8 cellular contexts compared by ENCODE assay signal in the genomic region with DNA sequence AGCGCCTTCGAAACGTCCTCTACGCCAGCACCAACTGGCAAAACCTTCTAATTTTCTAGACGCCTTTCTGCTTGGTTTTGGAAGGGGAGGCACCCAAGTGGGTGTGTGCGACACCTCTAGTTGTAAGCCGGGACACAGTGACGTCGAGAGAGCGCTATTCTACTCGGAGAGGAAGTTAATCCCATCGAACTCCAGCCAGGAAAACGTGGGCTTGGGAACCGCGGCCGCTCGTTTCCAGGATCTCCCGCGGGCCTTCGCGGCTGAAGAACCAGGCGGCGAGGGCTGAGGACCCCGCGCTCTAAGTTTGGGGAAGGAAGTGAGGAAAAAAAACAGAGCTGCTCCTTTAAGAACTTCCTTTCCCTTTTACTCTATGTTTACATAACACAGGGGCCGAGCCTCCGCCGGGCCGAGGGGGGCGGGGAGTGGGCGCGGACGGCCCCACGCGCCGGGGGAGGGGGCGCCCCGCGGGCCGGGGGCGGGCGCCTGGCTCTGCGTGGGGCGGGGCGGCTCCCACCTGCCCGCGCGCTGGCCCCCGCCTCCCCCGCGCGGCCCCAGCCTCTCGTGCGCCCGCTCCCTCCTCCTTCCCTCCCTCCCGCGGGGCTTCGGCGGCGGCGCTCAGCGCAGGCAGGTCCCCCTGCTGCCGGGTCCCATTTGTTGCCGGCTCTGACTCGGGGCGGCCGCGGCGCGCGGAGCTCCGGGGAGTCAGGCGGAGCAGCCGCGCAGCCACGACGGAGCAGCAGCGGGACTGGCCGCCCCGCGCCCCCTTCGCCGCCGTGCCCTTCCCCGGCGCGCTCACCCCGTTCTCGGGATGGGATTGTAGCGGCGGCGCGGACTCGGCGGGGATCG. TPM values are rescaled to one million over a fixed set of nuclear protein-coding genes. Genes with fewer than 3 reads are reported as not detected.
DNase-seq lines count a peak whose midpoint lies in the region; ATAC-seq and TF ChIP-seq lines count a peak whose summit lies in the region.

A gene with protein sequence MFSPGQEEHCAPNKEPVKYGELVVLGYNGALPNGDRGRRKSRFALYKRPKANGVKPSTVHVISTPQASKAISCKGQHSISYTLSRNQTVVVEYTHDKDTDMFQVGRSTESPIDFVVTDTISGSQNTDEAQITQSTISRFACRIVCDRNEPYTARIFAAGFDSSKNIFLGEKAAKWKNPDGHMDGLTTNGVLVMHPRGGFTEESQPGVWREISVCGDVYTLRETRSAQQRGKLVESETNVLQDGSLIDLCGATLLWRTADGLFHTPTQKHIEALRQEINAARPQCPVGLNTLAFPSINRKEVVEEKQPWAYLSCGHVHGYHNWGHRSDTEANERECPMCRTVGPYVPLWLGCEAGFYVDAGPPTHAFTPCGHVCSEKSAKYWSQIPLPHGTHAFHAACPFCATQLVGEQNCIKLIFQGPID (plus strand): TSS at position 647 of the 846 bp plus-strand sequence. CDS start 250 bp downstream, outside the sequence.

- TF ChIP-seq POLR2A in GM18505 (IDR thresholded peaks at IDR 0.05; ENCODE audit: borderline replicate concordance, extremely low read depth, insufficient read depth, insufficient read length) (no peak), spleen (IDR thresholded peaks at IDR 0.05) (peak in 2 of 3 donors; percentile 52 to 69)

- peak; percentile 82 for DNase-seq in NCI-H2171 treated with DMSO at 0.1 percent for 48 hours (lab: John Stamatoyannopoulos, UW)
- peak; percentile 29 to 70 (median 54) for DNase-seq in activated CD4-positive, CD25-positive, alpha-beta regulatory T cell (lab: John Stamatoyannopoulos, UW)
- DNase-seq in cardiac fibroblast (ENCODE audit: low read depth in 2 of 2), result peak; percentile 68 to 88
- DNase-seq in iris pigment epithelial cell (ENCODE audit: low read depth), result peak; percentile 80
- DNase-seq in spleen, result peak; percentile 98
- DNase-seq in NK-92 treated with Interleukin-12 subunit alpha and Interleukin-12 subunit beta, amount 100 ng/mL, for 24 hours (lab: John Stamatoyannopoulos, UW), result no peak

- intact Hi-C loops in spleen (cut with DNase I; ENCODE audit: low total_unique reads), result no loop called here

- H3K9me3 ChIP-seq in spleen, result no peaks in the 10 kb centered on the region

- peak; percentile 71 for ATAC-seq in GM18505 (IDR thresholded peaks at IDR 0.05; ENCODE audit: unreplicated experiment)
- peak; percentile 62 for ATAC-seq in HG03025 (IDR thresholded peaks at IDR 0.05; ENCODE audit: low FRiP score, unreplicated experiment)

- WGBS in spleen, 5 donors, result 1% methylated on average over 42 to 94 of the region's 96 CpGs

- peak within 1 kb of the TSS; percentile 63 to 80 for H3K4me3 ChIP-seq in cardiac fibroblast (replicated peaks in 1 of 2; ENCODE audit: low read depth in 2 of 2, low read length in 2 of 2)
- peak within 1 kb of the TSS; percentile 49 to 88 (median 76) for H3K4me3 ChIP-seq in spleen

- no peaks in the 10 kb centered on the region for H3K36me3 ChIP-seq in spleen

- peak within 1 kb of the TSS; percentile 84 to 99 (median 96) for H3K27ac ChIP-seq in spleen

- H3K27me3 ChIP-seq in spleen (replicated peaks in 1 of 7), result peaks cover 0 to 4% (median 0%) of the 10 kb centered on the region in 7 donors

- no peak for TF ChIP-seq CTCF in cardiac fibroblast (IDR thresholded peaks at IDR 0.05; ENCODE audit: low read depth, low read length)
- peak in 5 of 11 experiments; percentile 2 to 27 (median 12) for TF ChIP-seq CTCF in spleen (IDR thresholded peaks at IDR 0.05 in 8 of 11, conservative IDR thresholded peaks at IDR 0.05 in 3 of 11)

- peaks cover 10 to 70% (median 43%) of the 10 kb centered on the region in 6 donors for H3K4me1 ChIP-seq in spleen

RNA-seq across cellular contexts. Expression of the gene that starts here (rescaled TPM):
- 10 to 100 TPM; 14.9 to 25.3 (median 20.3) TPM for total RNA-seq in spleen
- polyA plus RNA-seq in spleen, result 1 to 10 TPM; 2.1 to 3.0 (median 2.5) TPM
